29 cellular contexts compared by ENCODE assay signal in the genomic region with DNA sequence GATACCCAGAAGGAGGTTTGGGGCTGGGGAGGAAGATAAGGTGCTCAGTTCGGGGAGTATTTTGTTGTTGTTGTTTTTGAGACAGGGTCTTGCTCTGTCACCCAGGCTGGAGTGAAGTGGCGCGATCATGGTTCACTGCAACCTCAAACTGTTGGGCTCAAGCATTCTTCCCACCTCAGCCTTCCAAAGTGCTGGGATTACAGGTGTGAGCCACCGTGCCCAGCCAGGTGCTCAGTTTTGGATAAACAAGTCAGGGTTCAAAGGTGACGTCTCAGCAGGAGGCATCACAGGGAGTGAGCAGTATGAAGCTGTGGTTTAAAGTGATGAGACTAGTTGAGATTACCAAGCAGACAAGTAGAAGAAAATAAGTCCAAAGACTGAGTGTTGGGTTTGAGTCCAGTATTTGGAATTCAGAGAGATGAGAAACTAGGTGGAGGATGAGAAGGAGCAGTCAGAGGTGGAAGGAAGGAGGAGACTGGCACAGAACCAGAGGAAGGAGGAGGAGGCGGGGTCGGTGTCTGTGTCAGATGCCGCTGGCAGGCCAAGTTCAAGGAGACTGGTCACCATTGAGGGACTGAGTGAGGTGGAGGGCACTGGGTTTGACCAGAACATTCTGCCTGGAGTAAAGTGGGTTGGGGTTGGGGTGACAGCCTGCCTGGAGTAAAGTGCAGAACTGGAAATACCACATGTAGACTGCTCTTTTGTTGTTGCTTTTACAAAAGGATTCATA. TPM values are rescaled to one million over a fixed set of nuclear protein-coding genes. Genes with fewer than 3 reads are reported as not detected.
DNase-seq lines count a peak whose midpoint lies in the region; ATAC-seq, FAIRE-seq and TF ChIP-seq lines count a peak whose summit lies in the region.
"Had no signal": no experiment of that assay in that cellular context is flagged by ENCODE, and none has a peak within 500 bp of the region (broad histone marks: within the 10 kb centered on the region; RNA-seq: fewer than 3 reads in every experiment).

No MANE protein-coding gene starts in this region.

- H3K56ac ChIP-seq in H9 (ENCODE audit: insufficient read length, low read depth, low read length): no peak overlapping the region

- H3K36me3 ChIP-seq in BLaER1 treated with 17β-estradiol and CSF1 and Interleukin-3, amounts not matched to agents 10 nM and 100 nM: peaks cover 71 to 100% (median 98%) of the 10 kb centered on the region in 11 experiments
- H3K36me3 ChIP-seq in K562 (ENCODE audit: control insufficient read depth, insufficient read depth, low read length) (peaks cover 26% of the 10 kb centered on the region; the same call in 2 of the 3 replicates), neuronal stem cell (replicated peaks in 1 of 2; ENCODE audit: control insufficient read depth in 2 of 2, insufficient read depth in 2 of 2, low read length in 2 of 2) (peaks cover 9 to 75% of the 10 kb centered on the region in 2 donors), kidney (ENCODE audit: control insufficient read depth in 1 of 2, insufficient read depth in 2 of 2, low read length in 2 of 2) (peaks cover 3 to 4% of the 10 kb centered on the region in 2 donors)
- H3K36me3 ChIP-seq: breast epithelium had no signal

- no peak for ATAC-seq in K562
- ATAC-seq: activated T-cell treated with anti-CD3 and anti-CD28 coated beads, Interleukin-2, amount 50 U/mL, for 72 hours; pancreas had no signal

- H3K4me3 ChIP-seq in BLaER1 treated with 17β-estradiol and CSF1 and Interleukin-3, amounts not matched to agents 10 nM and 100 nM: no peak overlapping the region
- H3K4me3 ChIP-seq in K562 (no peak overlapping the region), neuronal stem cell (ENCODE audit: low read length in 2 of 2) (no peak overlapping the region), kidney (ENCODE audit: low read length in 2 of 2) (no peak overlapping the region)
- H3K4me3 ChIP-seq: breast epithelium, hepatocyte, pancreas, SJCRH30, smooth muscle cell, stomach, thyroid gland had no signal

- H3K27ac ChIP-seq in BLaER1 treated with 17β-estradiol and CSF1 and Interleukin-3, amounts not matched to agents 10 nM and 100 nM: peak overlapping the region in 6 of 11 experiments; percentile 1 to 41 (median 16); a peak in 6 of 22 replicates
- H3K27ac ChIP-seq in H9 (ENCODE audit: insufficient read length, low read depth, low read length) (no peak overlapping the region), K562 (ENCODE audit: extremely low read depth, low read depth, low read length) (no peak overlapping the region), neuronal stem cell (replicated peaks; ENCODE audit: low read length) (no peak overlapping the region), kidney (ENCODE audit: low read depth in 2 of 2, low read length in 2 of 2) (no peak overlapping the region)
- H3K27ac ChIP-seq: breast epithelium, hepatocyte, pancreas, SJCRH30, stomach, thyroid gland had no signal

- no peak overlapping the region for H3K23ac ChIP-seq in H9 (ENCODE audit: insufficient read length, low read depth, low read length)
- no peak overlapping the region for H3K23ac ChIP-seq in neuronal stem cell (ENCODE audit: low read depth, low read length, poor library complexity)

- no peak overlapping the region for H2BK20ac ChIP-seq in H9 (ENCODE audit: low read depth, low read length, poor library complexity, severe bottlenecking)

- no peaks in the 10 kb centered on the region; the same call in 1 of the 2 replicates for H3K27me3 Mint-ChIP-seq in H9 (ENCODE audit: low read depth)
- H3K27me3 Mint-ChIP-seq: activated naive CD4-positive, alpha-beta T cell treated with anti-CD3 and anti-CD28 coated beads, Interleukin-2, amount 10 ng/mL, durations not matched to agents 7 days and 5 days; B cell; IgD-negative memory B cell had no signal

- no peak overlapping the region for H4K5ac ChIP-seq in H9 (ENCODE audit: insufficient read length, low read depth, low read length)

- no peak for TF ChIP-seq RAD21 in K562 (CRISPR knock-in tag; conservative IDR thresholded peaks at IDR 0.05 in 1 of 2, IDR thresholded peaks at IDR 0.05 in 1 of 2)

- H3K27ac Mint-ChIP-seq in H9: peak overlapping the region; percentile 2 to 68 (median 58); a peak in 4 of 7 replicates
- H3K27ac Mint-ChIP-seq: activated naive CD4-positive, alpha-beta T cell treated with anti-CD3 and anti-CD28 coated beads, Interleukin-2, amount 10 ng/mL, durations not matched to agents 7 days and 5 days; activated T-cell treated with anti-CD3 and anti-CD28 coated beads, Interleukin-2, amount 50 U/mL, for 72 hours; HFFc6 had no signal

- H2BK120ac ChIP-seq in H9 (ENCODE audit: low read depth, low read length, poor library complexity, severe bottlenecking) (no peak overlapping the region), neuronal stem cell (ENCODE audit: low read depth, low read length) (no peak overlapping the region)

- no peaks in the 10 kb centered on the region for H3K79me2 ChIP-seq in H9 (ENCODE audit: insufficient read depth, low read length)
- H3K79me2 ChIP-seq in K562 (ENCODE audit: control insufficient read depth, insufficient read depth, low read length): no peaks in the 10 kb centered on the region
- H3K79me2 ChIP-seq: hepatocyte had no signal

- in situ Hi-C loops in K562 (cut with MboI): no loop called here

- no peak overlapping the region for H2BK12ac ChIP-seq in H9 (ENCODE audit: insufficient read length, low read depth, low read length)
- H2BK12ac ChIP-seq in neuronal stem cell (ENCODE audit: low read length): no peak overlapping the region

- WGBS in H9 (ENCODE audit: extremely low coverage, insufficient read length, low lambda C conversion rate): no CpG with 5 or more reads among the region's 8 CpGs
- WGBS in K562 (ENCODE audit: insufficient coverage, low coverage, missing lambda C conversion rate): 63% methylated on average over 8 of the region's 8 CpGs
- no CpG with 5 or more reads among the region's 8 CpGs for WGBS in neuronal stem cell (ENCODE audit: extremely low coverage in 2 of 2, insufficient read length in 2 of 2, insufficient replicate concordance in 1 of 2), 2 donors

- no peak overlapping the region for H4K8ac ChIP-seq in H9 (replicated peaks; ENCODE audit: insufficient read length, low read depth, low read length)
- H4K8ac ChIP-seq in neuronal stem cell (ENCODE audit: low read depth, low read length): no peak overlapping the region

- H3K4ac ChIP-seq in H9 (ENCODE audit: low read depth, low read length): no peak overlapping the region
- no peak overlapping the region for H3K4ac ChIP-seq in neuronal stem cell (ENCODE audit: low read length)

- H3T11ph ChIP-seq in H9 (ENCODE audit: low read length): no peak overlapping the region

- H3K79me1 ChIP-seq in H9 (ENCODE audit: insufficient read depth, low read depth, low read length, poor library complexity, severe bottlenecking): no peaks in the 10 kb centered on the region
- no peaks in the 10 kb centered on the region for H3K79me1 ChIP-seq in neuronal stem cell (ENCODE audit: low read depth, low read length)

- no peaks in the 10 kb centered on the region for H3K9me3 Mint-ChIP-seq in H9
- H3K9me3 Mint-ChIP-seq: activated naive CD4-positive, alpha-beta T cell treated with anti-CD3 and anti-CD28 coated beads, Interleukin-2, amount 10 ng/mL, durations not matched to agents 7 days and 5 days; activated T-cell treated with anti-CD3 and anti-CD28 coated beads, Interleukin-2, amount 50 U/mL, for 72 hours; HFFc6; IgD-negative memory B cell had no signal

- H2AK5ac ChIP-seq in H9 (ENCODE audit: insufficient read length, low read length): no peak overlapping the region
- H2AK5ac ChIP-seq in neuronal stem cell (ENCODE audit: low read depth, low read length): no peak overlapping the region

- no peak for TF ChIP-seq EP300 in K562 (IDR thresholded peaks at IDR 0.05; ENCODE audit: low read length)

- no peak overlapping the region for H3K9ac ChIP-seq in BLaER1 treated with 17β-estradiol and CSF1 and Interleukin-3, amounts not matched to agents 10 nM and 100 nM
- H3K9ac ChIP-seq in H9 (ENCODE audit: extremely low read depth, insufficient read length, low read length) (no peak overlapping the region), K562 (ENCODE audit: insufficient read depth in 1 of 2, low read depth in 2 of 2, low read length in 2 of 2) (no peak overlapping the region; a peak in 1 of 4 replicates), neuronal stem cell (ENCODE audit: low read depth, low read length, poor library complexity) (peak overlapping the region; percentile 12), kidney (ENCODE audit: low read length in 2 of 2) (no peak overlapping the region)

- TF ChIP-seq CTCF in H9 (conservative IDR thresholded peaks at IDR 0.05) (no peak), K562 (IDR thresholded peaks at IDR 0.05 in 2 of 3, conservative IDR thresholded peaks at IDR 0.05 in 1 of 3; ENCODE audit: insufficient read depth in 2 of 3, low read depth in 1 of 3, low read length in 3 of 3) (no peak), kidney (IDR thresholded peaks at IDR 0.05; ENCODE audit: borderline replicate concordance, extremely low read depth, insufficient read depth) (no peak)

- H3K27me3 ChIP-seq in BLaER1 treated with 17β-estradiol and CSF1 and Interleukin-3, amounts not matched to agents 10 nM and 100 nM: no peaks in the 10 kb centered on the region
- H3K27me3 ChIP-seq in H9 (ENCODE audit: insufficient read depth, low read length) (no peaks in the 10 kb centered on the region), K562 (ENCODE audit: control insufficient read depth in 2 of 2, insufficient read depth in 2 of 2, low read length in 2 of 2) (no peaks in the 10 kb centered on the region), neuronal stem cell (ENCODE audit: control insufficient read depth in 3 of 3, insufficient read depth in 3 of 3, low read depth in 1 of 3, low read length in 3 of 3) (no peaks in the 10 kb centered on the region)
- H3K27me3 ChIP-seq: breast epithelium, hepatocyte, pancreas, SJCRH30, stomach, thyroid gland had no signal

- no peak overlapping the region for H2AFZ ChIP-seq in H9 (ENCODE audit: low read length)
- H2AFZ ChIP-seq in K562 (ENCODE audit: low read depth, low read length): no peak overlapping the region
- no peak overlapping the region for H2AFZ ChIP-seq in neuronal stem cell (ENCODE audit: low read length)
- H2AFZ ChIP-seq: hepatocyte had no signal

- TF ChIP-seq POLR2A in K562 (conservative IDR thresholded peaks at IDR 0.05): no peak

- H3K4me1 Mint-ChIP-seq in H9: peaks cover 3 to 5% of the 10 kb centered on the region in 2 experiments; a peak in 3 of 4 replicates
- H3K4me1 Mint-ChIP-seq: activated naive CD4-positive, alpha-beta T cell treated with anti-CD3 and anti-CD28 coated beads, Interleukin-2, amount 10 ng/mL, durations not matched to agents 7 days and 5 days; B cell had no signal

- POLR2A ChIA-PET in K562 (lab: Yijun Ruan, JAX): no interaction called here

- no peaks in the 10 kb centered on the region for H3K9me1 ChIP-seq in K562 (ENCODE audit: control insufficient read depth, insufficient read depth, low read length)

- CTCF ChIA-PET in K562 (lab: Yijun Ruan, JAX; ENCODE audit: low intra/inter-chr PET ratio): no interaction called here

- no peak overlapping the region for H4K91ac ChIP-seq in H9 (ENCODE audit: insufficient read length, low read depth, low read length)
- H4K91ac ChIP-seq in neuronal stem cell (ENCODE audit: low read depth, low read length, poor library complexity): no peak overlapping the region

- peaks cover 7 to 63% (median 59%) of the 10 kb centered on the region in 3 experiments; a peak in 6 of 7 replicates for H3K36me3 Mint-ChIP-seq in H9 (ENCODE audit: insufficient read depth in 1 of 3, low read depth in 3 of 3)

- H3K4me2 ChIP-seq in BLaER1 treated with 17β-estradiol and CSF1 and Interleukin-3, amounts not matched to agents 10 nM and 100 nM: peak overlapping the region in 5 of 11 experiments; percentile 20 to 43 (median 21); a peak in 9 of 22 replicates
- H3K4me2 ChIP-seq in H9 (ENCODE audit: insufficient read depth, insufficient read length, low read length) (no peak overlapping the region), K562 (ENCODE audit: insufficient read depth, low read length) (no peak overlapping the region), neuronal stem cell (ENCODE audit: insufficient read depth, low read length, poor library complexity, severe bottlenecking) (no peak overlapping the region)
- H3K4me2 ChIP-seq: hepatocyte, smooth muscle cell had no signal

- peaks cover 15 to 35% (median 25%) of the 10 kb centered on the region in 10 experiments; a peak in 17 of 20 replicates for H3K4me1 ChIP-seq in BLaER1 treated with 17β-estradiol and CSF1 and Interleukin-3, amounts not matched to agents 10 nM and 100 nM
- H3K4me1 ChIP-seq in H9 (ENCODE audit: insufficient read depth, low read length) (no peaks in the 10 kb centered on the region), K562 (replicated peaks in 1 of 2; ENCODE audit: control insufficient read depth in 2 of 2, insufficient read depth in 2 of 2, low read length in 2 of 2) (no peaks in the 10 kb centered on the region), neuronal stem cell (ENCODE audit: control insufficient read depth in 2 of 2, insufficient read depth in 1 of 2, low read depth in 1 of 2, low read length in 2 of 2) (no peaks in the 10 kb centered on the region), kidney (ENCODE audit: control insufficient read depth in 1 of 2, insufficient read depth in 1 of 2, low read depth in 1 of 2, low read length in 2 of 2) (no peaks in the 10 kb centered on the region)
- H3K4me1 ChIP-seq: breast epithelium, pancreas, SJCRH30, stomach, thyroid gland had no signal

- DNase-seq in H9: no peak
- DNase-seq in K562 (ENCODE audit: extremely low read depth in 1 of 4, low spot score in 3 of 4): no peak
- DNase-seq in neuronal stem cell (ENCODE audit: low spot score): no peak
- no peak for DNase-seq in kidney
- no peak for DNase-seq in NCI-H1436 treated with DMSO at 0.1 percent for 48 hours (lab: John Stamatoyannopoulos, UW)
- no peak for DNase-seq in RKO (ENCODE audit: low spot score)
- DNase-seq: ACHN; activated naive CD4-positive, alpha-beta T cell treated with anti-CD3 and anti-CD28 coated beads, Interleukin-2, amount 10 ng/mL, durations not matched to agents 7 days and 5 days; activated T-cell treated with anti-CD3 and anti-CD28 coated beads, Interleukin-2, amount 50 U/mL, for 72 hours; anterior cingulate cortex; DMS153; HFFc6; NCI-H1092; NCI-H187; NCI-H446 treated with DMSO at 0.1 percent for 48 hours; pancreas; retina; RPMI8226; SJCRH30; stimulated activated CD4-positive, alpha-beta T cell treated with anti-CD3 and anti-CD28 coated beads, Interleukin-1b, Interleukin-23, amount 100 ng/mL, for 48 hours; stomach; thyroid gland had no signal

- no peaks in the 10 kb centered on the region for H3K9me3 ChIP-seq in BLaER1 treated with 17β-estradiol and CSF1 and Interleukin-3, amounts not matched to agents 10 nM and 100 nM (replicated peaks in 1 of 11)
- H3K9me3 ChIP-seq in H9 (ENCODE audit: control insufficient read depth, low read depth, low read length) (no peaks in the 10 kb centered on the region), K562 (replicated peaks; ENCODE audit: control insufficient read depth, insufficient read depth, low read depth, low read length) (no peaks in the 10 kb centered on the region), neuronal stem cell (replicated peaks in 1 of 2; ENCODE audit: control insufficient read depth in 2 of 2, insufficient read depth in 1 of 2, low read depth in 1 of 2, low read length in 2 of 2) (no peaks in the 10 kb centered on the region), kidney (ENCODE audit: control insufficient read depth in 1 of 2, low read length in 2 of 2) (no peaks in the 10 kb centered on the region)
- H3K9me3 ChIP-seq: breast epithelium, pancreas, SJCRH30, stomach, thyroid gland had no signal

- H3K14ac ChIP-seq in H9 (ENCODE audit: insufficient read depth, low read length) (no peak overlapping the region), neuronal stem cell (ENCODE audit: low read length) (no peak overlapping the region)

- no TSS peak for BruUV-seq in K562 (replicated peaks; lab: Mats Ljungman, UMichigan)

- H2BK5ac ChIP-seq in H9 (ENCODE audit: insufficient read length, low read length) (no peak overlapping the region), neuronal stem cell (ENCODE audit: low read length) (no peak overlapping the region)

- FAIRE-seq in K562 (lab: Jason Lieb, UNC): no peak
- no peak for FAIRE-seq in kidney (lab: Jason Lieb, UNC)
- FAIRE-seq: frontal cortex, pancreas had no signal

- H3K23me2 ChIP-seq in H9 (ENCODE audit: insufficient read length, low read depth, low read length, poor library complexity, severe bottlenecking): no peaks in the 10 kb centered on the region

- H3K18ac ChIP-seq in H9 (ENCODE audit: insufficient read length, low read depth, low read length) (no peak overlapping the region), neuronal stem cell (ENCODE audit: low read length) (no peak overlapping the region)

- H2BK15ac ChIP-seq in H9 (ENCODE audit: low read depth, low read length) (no peak overlapping the region), neuronal stem cell (ENCODE audit: low read length) (no peak overlapping the region)

- H3K4me3 Mint-ChIP-seq in H9: no peak overlapping the region
- H3K4me3 Mint-ChIP-seq: activated naive CD4-positive, alpha-beta T cell treated with anti-CD3 and anti-CD28 coated beads, Interleukin-2, amount 10 ng/mL, durations not matched to agents 7 days and 5 days; activated T-cell treated with anti-CD3 and anti-CD28 coated beads, Interleukin-2, amount 50 U/mL, for 72 hours; B cell; HFFc6; IgD-negative memory B cell had no signal

- H4K20me1 ChIP-seq in BLaER1 treated with 17β-estradiol and CSF1 and Interleukin-3, amounts not matched to agents 10 nM and 100 nM: no peaks in the 10 kb centered on the region
- H4K20me1 ChIP-seq in H9 (ENCODE audit: control insufficient read depth, insufficient read depth, insufficient read length) (no peaks in the 10 kb centered on the region), K562 (replicated peaks; ENCODE audit: control insufficient read depth, insufficient read depth, low read length) (no peaks in the 10 kb centered on the region)

- intact Hi-C loops in K562 (cut with micrococcal nuclease) (no loop called here), kidney (cut with DNase I) (no loop called here)

RNA-seq across cellular contexts. Expression of gene SLC35E3, which starts 16.1 kb away (rescaled TPM):
- 17.2 and 17.9 TPM in 2 replicates for total RNA-seq in H9 (2021)
- total RNA-seq in K562 (2011; cell fraction: chromatin; rRNA removed; ENCODE audit: low replicate concordance): 9.7 and 14.4 TPM in 2 replicates
- 3.7 and 5.9 TPM in 2 replicates for total RNA-seq in K562 (2011; cell fraction: nucleolus; rRNA removed)
- total RNA-seq in K562 (2011; cell fraction: nucleoplasm; rRNA removed): 9.1 and 23.2 TPM in 2 replicates
- total RNA-seq in K562 (2014; rRNA removed): 0.73 and 1.2 TPM in 2 replicates
- 3.8 and 5.3 TPM in 2 replicates for total RNA-seq in K562 (2014; rRNA removed; fragmentation: Illumina TruSeq; extraction: Trizol)
- total RNA-seq in K562 (2015; rRNA removed; fragmentation: Illumina TruSeq; extraction: Trizol): 3.4 and 4.1 TPM in 2 replicates
- total RNA-seq in K562 (2021): 5.1 and 5.9 TPM in 2 replicates
- polyA plus RNA-seq in K562 (2011; rRNA removed): 5.8 and 6.6 TPM in 2 replicates
- polyA plus RNA-seq in K562 (2011; cell fraction: cytosol; rRNA removed): 3.0 and 3.8 TPM in 2 replicates
- 5.2 and 7.3 TPM in 2 replicates for polyA plus RNA-seq in K562 (2011; cell fraction: nucleus; rRNA removed)
- polyA plus RNA-seq in K562 (2012): 4.6 and 4.8 TPM in 2 replicates
- 4.1 and 4.5 TPM in 2 replicates for polyA plus RNA-seq in K562 (2014; fragmentation: Illumina TruSeq; extraction: Trizol)
- polyA plus RNA-seq in K562 (2014; fragmentation: Nextera tagmentation; extraction: Ambion mirVana): 1 to 10 TPM; 3.5 to 3.8 TPM
- polyA plus RNA-seq in K562 (2014; rRNA removed): 3.4 and 4.1 TPM in 2 replicates
- polyA minus RNA-seq in K562 (2011; rRNA and poly(A)+ RNA removed): 1.8 and 6.4 TPM in 2 replicates
- polyA minus RNA-seq in K562 (2011; cell fraction: cytosol; rRNA and poly(A)+ RNA removed): 1.3 and 4.0 TPM in 2 replicates
- 1.1 and 2.2 TPM in 2 replicates for polyA minus RNA-seq in K562 (2011; cell fraction: nucleus; rRNA and poly(A)+ RNA removed)
- polyA plus RNA-seq in neuronal stem cell (2013, experiment 1 of 2): 4.7 TPM
- 5.5 TPM for polyA plus RNA-seq in neuronal stem cell (2013, experiment 2 of 2)
- total RNA-seq in kidney: 8.7 TPM
- 7.7 TPM for polyA plus RNA-seq in kidney (ENCODE audit: insufficient read depth, low read depth, low replicate concordance)

RNA-seq across cellular contexts. Expression of gene MDM2, which starts 45.9 kb away (rescaled TPM):
- total RNA-seq in H9 (2021): 159 and 162 TPM in 2 replicates
- total RNA-seq in K562 (2011; cell fraction: chromatin; rRNA removed; ENCODE audit: low replicate concordance): 137 and 269 TPM in 2 replicates
- total RNA-seq in K562 (2011; cell fraction: nucleolus; rRNA removed): 93.4 and 96.3 TPM in 2 replicates
- total RNA-seq in K562 (2011; cell fraction: nucleoplasm; rRNA removed): 70.5 and 93.0 TPM in 2 replicates
- 45.3 and 49.0 TPM in 2 replicates for total RNA-seq in K562 (2014; rRNA removed)
- total RNA-seq in K562 (2014; rRNA removed; fragmentation: Illumina TruSeq; extraction: Trizol): 99.2 and 135 TPM in 2 replicates
- total RNA-seq in K562 (2015; rRNA removed; fragmentation: Illumina TruSeq; extraction: Trizol): 70.0 and 74.0 TPM in 2 replicates
- total RNA-seq in K562 (2021): 90.8 and 100 TPM in 2 replicates
- 28.6 and 31.0 TPM in 2 replicates for polyA plus RNA-seq in K562 (2011; rRNA removed)
- 10.2 and 10.8 TPM in 2 replicates for polyA plus RNA-seq in K562 (2011; cell fraction: cytosol; rRNA removed)
- 15.5 and 18.7 TPM in 2 replicates for polyA plus RNA-seq in K562 (2011; cell fraction: nucleus; rRNA removed)
- polyA plus RNA-seq in K562 (2012): 13.6 and 19.8 TPM in 2 replicates
- 31.0 and 33.3 TPM in 2 replicates for polyA plus RNA-seq in K562 (2014; fragmentation: Illumina TruSeq; extraction: Trizol)
- 10 to 100 TPM; 13.6 to 21.8 TPM for polyA plus RNA-seq in K562 (2014; fragmentation: Nextera tagmentation; extraction: Ambion mirVana)
- polyA plus RNA-seq in K562 (2014; rRNA removed): 47.5 and 57.7 TPM in 2 replicates
- 157 and 236 TPM in 2 replicates for polyA minus RNA-seq in K562 (2011; rRNA and poly(A)+ RNA removed)
- polyA minus RNA-seq in K562 (2011; cell fraction: cytosol; rRNA and poly(A)+ RNA removed): 51.0 and 56.2 TPM in 2 replicates
- polyA minus RNA-seq in K562 (2011; cell fraction: nucleus; rRNA and poly(A)+ RNA removed): 73.0 and 111 TPM in 2 replicates
- 41.0 TPM for polyA plus RNA-seq in neuronal stem cell (2013, experiment 1 of 2)
- polyA plus RNA-seq in neuronal stem cell (2013, experiment 2 of 2): 45.0 TPM
- total RNA-seq in kidney: 103 TPM
- 38.5 TPM for polyA plus RNA-seq in kidney (ENCODE audit: insufficient read depth, low read depth, low replicate concordance)

Comparison
In these comparisons a context has a peak if more than half of its experiments do, and no peak if none do; other contexts are left out.
1. H3K27ac ChIP-seq: peak in BLaER1 treated with 17β-estradiol and CSF1 and Interleukin-3, amounts not matched to agents 10 nM and 100 nM (6 of 11); none in H9 (single experiment), K562 (single experiment), neuronal stem cell (single experiment) and kidney (0 of 2).